8 cellular contexts compared by ENCODE assay signal in the genomic region with DNA sequence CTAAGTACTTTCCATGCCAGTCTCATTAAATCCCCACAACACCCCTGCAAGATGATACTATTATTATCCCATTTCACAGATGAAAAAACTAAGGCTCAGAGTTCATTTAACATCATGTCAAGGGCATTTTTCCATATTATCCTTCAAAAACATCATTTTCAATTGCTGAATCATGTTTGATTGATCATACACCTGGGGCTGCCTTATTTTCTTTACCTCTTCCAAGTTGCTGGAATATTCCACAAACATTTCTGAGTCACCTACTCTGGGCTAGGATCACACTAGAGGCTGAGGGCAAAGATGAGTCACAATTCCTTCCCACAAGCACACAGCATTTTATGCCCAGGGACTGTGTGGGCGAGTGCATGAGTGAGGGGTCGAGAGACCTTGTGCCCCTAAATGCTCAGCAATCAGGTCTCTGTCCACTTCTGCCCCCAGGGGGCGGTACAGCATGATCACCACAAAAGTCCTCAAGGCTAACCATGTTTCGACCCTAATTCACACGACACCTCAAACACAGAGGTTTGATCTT. TPM values are rescaled to one million over a fixed set of nuclear protein-coding genes. Genes with fewer than 3 reads are reported as not detected.
DNase-seq lines count a peak whose midpoint lies in the region; ATAC-seq and TF ChIP-seq lines count a peak whose summit lies in the region.

No MANE protein-coding gene starts in this region.

- H3K4me2 ChIP-seq in PC-3 (ENCODE audit: low read length) = peak overlapping the region; percentile 21; the same call in 1 of the 2 replicates

- peak overlapping the region; percentile 12; the same call in 1 of the 2 replicates for H2AFZ ChIP-seq in PC-3 (ENCODE audit: low read length)

- H3K4me3 Mint-ChIP-seq in type B pancreatic cell = no peak overlapping the region

- no peaks in the 10 kb centered on the region for H3K36me3 Mint-ChIP-seq in type B pancreatic cell

- H3K27me3 ChIP-seq in PC-3 (ENCODE audit: low read length) = no peaks in the 10 kb centered on the region

- ATAC-seq in PC-3 = peak; percentile 90
- ATAC-seq in GM21390 (IDR thresholded peaks at IDR 0.05; ENCODE audit: unreplicated experiment) = no peak

- POLR2A ChIA-PET in PC-3 (lab: Charles Lee; ENCODE audit: unreplicated experiment) = no interaction called here

- no peaks in the 10 kb centered on the region for H3F3A ChIP-seq in PC-3 (ENCODE audit: low read length, unreplicated experiment)

- no peaks in the 10 kb centered on the region for H3K9me2 ChIP-seq in PC-3 (replicated peaks; ENCODE audit: low read length)

- H3K27ac ChIP-seq in PC-3 (ENCODE audit: low read length) = peak overlapping the region; percentile 31; the same call in 1 of the 2 replicates

- H3K27ac Mint-ChIP-seq in type B pancreatic cell = no peak overlapping the region

- no peaks in the 10 kb centered on the region for H3K9me3 Mint-ChIP-seq in type B pancreatic cell

- no peaks in the 10 kb centered on the region for H3K79me2 ChIP-seq in PC-3 (ENCODE audit: low read length)

- CTCF ChIA-PET in PC-3 (lab: Charles Lee) = no interaction called here

- no peak overlapping the region for H3K9ac ChIP-seq in PC-3 (ENCODE audit: low read length)

- BruUV-seq in PC-3 (replicated peaks; lab: Mats Ljungman, UMichigan) = no TSS peak

- H3K4me1 Mint-ChIP-seq in type B pancreatic cell (ENCODE audit: unreplicated experiment) = peaks cover 7% of the 10 kb centered on the region

- peak; percentile 63 for DNase-seq in NCI-H82 (lab: John Stamatoyannopoulos, UW)
- no peak for DNase-seq in NCI-H82 treated with DMSO at 0.1 percent for 48 hours (lab: John Stamatoyannopoulos, UW; ENCODE audit: unreplicated experiment)
- DNase-seq in PC-3 = peak; percentile 88
- peak; percentile 63 for DNase-seq in activated naive CD4-positive, alpha-beta T cell treated with anti-CD3 and anti-CD28 coated beads, Interleukin-2, amount 50 U/mL, for 16 hours
- peak; percentile 88 for DNase-seq in islet precursor cell
- DNase-seq in type B pancreatic cell (ENCODE audit: extremely low spot score, unreplicated experiment) = no peak
- no peak for DNase-seq in hypothalamus (lab: John Stamatoyannopoulos, UW)

- peaks cover 16% of the 10 kb centered on the region for H3K4me1 ChIP-seq in PC-3 (ENCODE audit: insufficient read depth, low read length)

- intact Hi-C loops in PC-3 (cut with micrococcal nuclease) = loop anchor here (10.0 kb wide), 1 partner anchor 697 kb away; no protein-coding TSS in a partner anchor

- no peaks in the 10 kb centered on the region for H4K20me1 ChIP-seq in PC-3 (ENCODE audit: low read length)

- no peak overlapping the region for H3K4me3 ChIP-seq in PC-3 (ENCODE audit: low read length)

- H3K36me3 ChIP-seq in PC-3 (ENCODE audit: low read depth, low read length) = no peaks in the 10 kb centered on the region

- H3K9me3 ChIP-seq in PC-3 (ENCODE audit: low read length) = no peaks in the 10 kb centered on the region

- TF ChIP-seq CTCF in PC-3 (conservative IDR thresholded peaks at IDR 0.05; ENCODE audit: low read depth, low read length) = peak; percentile 66
- peak; percentile 70 for TF ChIP-seq CTCF in type B pancreatic cell (conservative IDR thresholded peaks at IDR 0.05)

- peaks cover 9% of the 10 kb centered on the region for H3K27me3 Mint-ChIP-seq in type B pancreatic cell

RNA-seq across cellular contexts. Expression of gene TMEM119, which starts 14.1 kb away (rescaled TPM):
- total RNA-seq in PC-3 (2014; rRNA removed) = not detected in 2 replicates
- total RNA-seq in type B pancreatic cell (ENCODE audit: low replicate concordance) = 0.33 and 27.2 TPM in 2 replicates

RNA-seq across cellular contexts. Expression of gene SELPLG, which starts 21.7 kb away (rescaled TPM):
- total RNA-seq in PC-3 (2014; rRNA removed) (0.63 and 0.73 TPM in 2 replicates), type B pancreatic cell (ENCODE audit: low replicate concordance) (0.31 and 0.48 TPM in 2 replicates)

RNA-seq across cellular contexts. Expression of gene ISCU, which starts 49.6 kb away (rescaled TPM):
- total RNA-seq in PC-3 (2014; rRNA removed) (120 and 181 TPM in 2 replicates), type B pancreatic cell (ENCODE audit: low replicate concordance) (78.9 and 106 TPM in 2 replicates)

RNA-seq across cellular contexts. Expression of gene SART3, which starts 51.0 kb away (rescaled TPM):
- total RNA-seq in PC-3 (2014; rRNA removed) = 148 and 165 TPM in 2 replicates
- 48.5 and 72.6 TPM in 2 replicates for total RNA-seq in type B pancreatic cell (ENCODE audit: low replicate concordance)

Comparison
In these comparisons a context has a peak if more than half of its experiments do, and no peak if none do; other contexts are left out.
1. DNase-seq: peak in NCI-H82 (single experiment), PC-3 (single experiment), activated naive CD4-positive, alpha-beta T cell treated with anti-CD3 and anti-CD28 coated beads, Interleukin-2, amount 50 U/mL, for 16 hours (single experiment) and islet precursor cell (single experiment); none in NCI-H82 treated with DMSO at 0.1 percent for 48 hours (single experiment), type B pancreatic cell (single experiment) and hypothalamus (0 of 51).